ENCODE assay signal across 15 cellular contexts in genomic region chr11:104645276-104646018, GRCh38.
"Had no signal": no experiment of that assay in that cellular context is flagged by ENCODE, and none has a peak within 500 bp of the region (broad histone marks: within the 10 kb centered on the region; RNA-seq: fewer than 3 reads in every experiment).

No MANE protein-coding gene starts in this region.

- DNase-seq: activated CD4-positive, alpha-beta memory T cell treated with anti-CD3 and anti-CD28 coated beads, Interleukin-2, amount 10 ng/mL, durations not matched to agents 7 days and 5 days; activated CD4-positive, alpha-beta T cell treated with anti-CD3 and anti-CD28 coated beads for 36 hours; activated CD4-positive, alpha-beta T cell treated with anti-CD3 and anti-CD28 coated beads, Interleukin-2, amount 50 U/mL, for 1 hour; activated CD8-positive, alpha-beta memory T cell treated with anti-CD3 and anti-CD28 coated beads, Interleukin-2, amount 50 U/mL, for 48 hours; activated T-cell treated with anti-CD3 and anti-CD28 coated beads, Interleukin-2, amount 50 U/mL, for 1 hour; amygdala; Kasumi-1; NCI-H1105 treated with DMSO at 0.1 percent for 48 hours; NCI-H1930; NCI-H510A treated with DMSO at 0.1 percent for 48 hours; NCI-H748 treated with DMSO at 0.1 percent for 48 hours; RPMI8226; SK-N-SH; T-helper 1 cell had no signal

- ATAC-seq: activated CD4-positive, alpha-beta T cell treated with anti-CD3 and anti-CD28 coated beads for 36 hours; Right ventricle myocardium inferior had no signal
